Comparison of ENCODE assay signal across 1 cellular context in genomic region chr1:177959793-177960515, GRCh38.
A peak's percentile ranks its signal among the peaks of the same experiment; 100 is the strongest.
TF ChIP-seq lines count a peak whose summit lies in the region.

No MANE protein-coding gene starts in this region.

TF ChIP-seq in HepG2, 621 proteins besides CTCF, POLR2A, EP300 and RAD21 (continued from another document):
- TF ChIP-seq ZNF280B (CRISPR knock-in tag; IDR thresholded peaks at IDR 0.05; ENCODE audit: borderline replicate concordance) (no peak), ZBTB26 (CRISPR knock-in tag; IDR thresholded peaks at IDR 0.05; ENCODE audit: borderline replicate concordance) (no peak), NFAT5 (CRISPR knock-in tag; IDR thresholded peaks at IDR 0.05) (no peak), STAG1 (CRISPR knock-in tag; IDR thresholded peaks at IDR 0.05) (peak; percentile 79), ZNF414 (CRISPR knock-in tag; IDR thresholded peaks at IDR 0.05) (no peak), NR0B2 (CRISPR knock-in tag; IDR thresholded peaks at IDR 0.05) (no peak), SAP130 (CRISPR knock-in tag; IDR thresholded peaks at IDR 0.05; ENCODE audit: low read depth) (no peak), PHF21A (CRISPR knock-in tag; IDR thresholded peaks at IDR 0.05) (no peak), PATZ1 (CRISPR knock-in tag; IDR thresholded peaks at IDR 0.05) (no peak), PTBP1 (IDR thresholded peaks at IDR 0.05; ENCODE audit: low read depth, low read length, poor library complexity, severe bottlenecking) (no peak), SMC3 (IDR thresholded peaks at IDR 0.05; ENCODE audit: low read length) (peak; percentile 73; the same call in 1 of the 2 replicates), DZIP1 (CRISPR knock-in tag; IDR thresholded peaks at IDR 0.05) (no peak), FOSL2 (CRISPR knock-in tag; IDR thresholded peaks at IDR 0.05) (no peak), PITX1 (CRISPR knock-in tag; IDR thresholded peaks at IDR 0.05) (no peak), ZNF747 (CRISPR knock-in tag; IDR thresholded peaks at IDR 0.05; ENCODE audit: borderline replicate concordance) (no peak)
